Comparison of ENCODE assay signal across 24 cellular contexts in genomic region chr16:77431131-77431670, GRCh38. TPM values are rescaled to one million over a fixed set of nuclear protein-coding genes. Genes with fewer than 3 reads are reported as not detected.
DNase-seq lines count a peak whose midpoint lies in the region; ATAC-seq and TF ChIP-seq lines count a peak whose summit lies in the region.
"Had no signal": no experiment of that assay in that cellular context is flagged by ENCODE, and none has a peak within 500 bp of the region (broad histone marks: within the 10 kb centered on the region; RNA-seq: fewer than 3 reads in every experiment).

No MANE protein-coding gene starts in this region.

- POLR2A ChIA-PET in HEK293 (lab: Yijun Ruan, JAX) = no interaction called here

- H3K36me3 ChIP-seq in HEK293 (ENCODE audit: control insufficient read depth in 2 of 2, insufficient read depth in 1 of 2, low read length in 2 of 2) (no peaks in the 10 kb centered on the region), parathyroid adenoma (ENCODE audit: control insufficient read depth, insufficient read depth, low read length) (no peaks in the 10 kb centered on the region)
- H3K36me3 ChIP-seq: brain microvascular endothelial cell, HAP-1, lower lobe of right lung had no signal

- H3K4me1 ChIP-seq in HEK293 (ENCODE audit: control insufficient read depth, insufficient read depth, low read length) (no peaks in the 10 kb centered on the region), parathyroid adenoma (no peaks in the 10 kb centered on the region)
- H3K4me1 ChIP-seq: HAP-1, lower lobe of right lung had no signal

- H3K4me2 ChIP-seq in parathyroid adenoma (ENCODE audit: low read length) = peak overlapping the region; percentile 45

- ATAC-seq in HG03342 (IDR thresholded peaks at IDR 0.05; ENCODE audit: unreplicated experiment) = no peak
- ATAC-seq: lower lobe of right lung, right cardiac atrium had no signal

- no peak overlapping the region for H2AFZ ChIP-seq in parathyroid adenoma

- DNase-seq in AG08395 (ENCODE audit: low spot score) (peak; percentile 9), dermis blood vessel endothelial cell (peak; percentile 85), HuH-7.5 (ENCODE audit: low spot score) (no peak), epidermal melanocyte (ENCODE audit: insufficient read length, low spot score) (no peak)
- DNase-seq: activated CD4-positive, alpha-beta T cell treated with anti-CD3 and anti-CD28 coated beads, Interleukin-2, amount 10 ng/mL, durations not matched to agents 24 days and 14 days; activated naive CD8-positive, alpha-beta T cell treated with anti-CD3 and anti-CD28 coated beads, Interleukin-2, amount 10 ng/mL, durations not matched to agents 7 days and 5 days; brain microvascular endothelial cell; cortex of kidney; foreskin fibroblast; hippocampal formation; islet precursor cell; lower lobe of right lung; NCI-H1417; NCI-H2107; NCI-H526 treated with DMSO at 0.1 percent for 48 hours; right cardiac atrium; SHP77 treated with DMSO at 0.1 percent for 48 hours; stimulated activated CD8-positive, alpha-beta memory T cell treated with anti-CD3 and anti-CD28 coated beads, Interleukin-4, amount 100 ng/mL, for 48 hours had no signal

- H3K27me3 ChIP-seq in parathyroid adenoma (ENCODE audit: control insufficient read depth, insufficient read depth, low read length) = no peaks in the 10 kb centered on the region

- H3K9me3 ChIP-seq in HEK293 (ENCODE audit: control insufficient read depth, insufficient read depth, low read depth, low read length) = no peaks in the 10 kb centered on the region
- H3K9me3 ChIP-seq in parathyroid adenoma (ENCODE audit: control insufficient read depth, low read length) = no peaks in the 10 kb centered on the region
- H3K9me3 ChIP-seq: HAP-1, lower lobe of right lung had no signal

- H3K27ac ChIP-seq in HEK293 (ENCODE audit: extremely low read depth, low read depth, low read length) = no peak overlapping the region
- H3K27ac ChIP-seq in parathyroid adenoma = no peak overlapping the region
- H3K27ac ChIP-seq: brain microvascular endothelial cell, lower lobe of right lung had no signal

- no peaks in the 10 kb centered on the region for H3K79me2 ChIP-seq in parathyroid adenoma

- no peak overlapping the region for H3K9ac ChIP-seq in parathyroid adenoma

- CTCF ChIA-PET in HEK293 (lab: Yijun Ruan, JAX) = interaction anchor here (0.7 to 1.3 kb wide), 3 partner anchors 16 to 417 kb away, joined by 3 to 4 read pairs (median 3); no protein-coding TSS in a partner anchor

- TF ChIP-seq CTCF in HEK293 (tag by site-specific recombination; IDR thresholded peaks at IDR 0.05) (no peak), parathyroid adenoma (IDR thresholded peaks at IDR 0.05) (no peak)

- H3K4me3 ChIP-seq in HEK293 (ENCODE audit: low read depth, low read length) (no peak overlapping the region), parathyroid adenoma (ENCODE audit: low read depth, low read length) (no peak overlapping the region)
- H3K4me3 ChIP-seq: HAP-1, lower lobe of right lung had no signal

TF ChIP-seq in HEK293, 187 proteins besides CTCF, POLR2A, EP300 and RAD21:
- TF ChIP-seq, protein P1, sequence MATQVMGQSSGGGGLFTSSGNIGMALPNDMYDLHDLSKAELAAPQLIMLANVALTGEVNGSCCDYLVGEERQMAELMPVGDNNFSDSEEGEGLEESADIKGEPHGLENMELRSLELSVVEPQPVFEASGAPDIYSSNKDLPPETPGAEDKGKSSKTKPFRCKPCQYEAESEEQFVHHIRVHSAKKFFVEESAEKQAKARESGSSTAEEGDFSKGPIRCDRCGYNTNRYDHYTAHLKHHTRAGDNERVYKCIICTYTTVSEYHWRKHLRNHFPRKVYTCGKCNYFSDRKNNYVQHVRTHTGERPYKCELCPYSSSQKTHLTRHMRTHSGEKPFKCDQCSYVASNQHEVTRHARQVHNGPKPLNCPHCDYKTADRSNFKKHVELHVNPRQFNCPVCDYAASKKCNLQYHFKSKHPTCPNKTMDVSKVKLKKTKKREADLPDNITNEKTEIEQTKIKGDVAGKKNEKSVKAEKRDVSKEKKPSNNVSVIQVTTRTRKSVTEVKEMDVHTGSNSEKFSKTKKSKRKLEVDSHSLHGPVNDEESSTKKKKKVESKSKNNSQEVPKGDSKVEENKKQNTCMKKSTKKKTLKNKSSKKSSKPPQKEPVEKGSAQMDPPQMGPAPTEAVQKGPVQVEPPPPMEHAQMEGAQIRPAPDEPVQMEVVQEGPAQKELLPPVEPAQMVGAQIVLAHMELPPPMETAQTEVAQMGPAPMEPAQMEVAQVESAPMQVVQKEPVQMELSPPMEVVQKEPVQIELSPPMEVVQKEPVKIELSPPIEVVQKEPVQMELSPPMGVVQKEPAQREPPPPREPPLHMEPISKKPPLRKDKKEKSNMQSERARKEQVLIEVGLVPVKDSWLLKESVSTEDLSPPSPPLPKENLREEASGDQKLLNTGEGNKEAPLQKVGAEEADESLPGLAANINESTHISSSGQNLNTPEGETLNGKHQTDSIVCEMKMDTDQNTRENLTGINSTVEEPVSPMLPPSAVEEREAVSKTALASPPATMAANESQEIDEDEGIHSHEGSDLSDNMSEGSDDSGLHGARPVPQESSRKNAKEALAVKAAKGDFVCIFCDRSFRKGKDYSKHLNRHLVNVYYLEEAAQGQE (tag by site-specific recombination; IDR thresholded peaks at IDR 0.05) = peak; percentile 62; the same call in 1 of the 2 replicates
- no peak for TF ChIP-seq ZNF548 (tag by site-specific recombination; IDR thresholded peaks at IDR 0.05)

RNA-seq across cellular contexts. Expression of gene ADAMTS18, which starts 3.6 kb away (rescaled TPM):
- 64.5 and 89.3 TPM in 2 replicates for total RNA-seq in dermis blood vessel endothelial cell
- total RNA-seq: activated CD4-positive, alpha-beta T cell treated with anti-CD3 and anti-CD28 coated beads, Interleukin-2, amount 10 ng/mL, durations not matched to agents 24 days and 14 days; activated naive CD8-positive, alpha-beta T cell treated with anti-CD3 and anti-CD28 coated beads, Interleukin-2, amount 10 ng/mL, durations not matched to agents 7 days and 5 days; activated T-helper 2 cell treated with anti-CD3 and anti-CD28 coated beads, Interferon-gamma antibody, Interleukin-2, Interleukin-4, amounts not matched to agents 10 μg/mL and 5 μg/mL and 100 μg/mL, durations not matched to agents 14 hours and 24 hours and 36 hours; right cardiac atrium; T-helper 1 cell treated with Interleukin-12 subunit alpha and Interleukin-12 subunit beta and Interleukin-4 antibody, amounts not matched to agents 30 ng/mL and 1 ng/mL, for 36 hours had no signal

Comparison
In these comparisons a context has a peak if more than half of its experiments do, and no peak if none do; other contexts are left out.
1. DNase-seq: peak in AG08395 (single experiment) and dermis blood vessel endothelial cell (single experiment); none in HuH-7.5 (single experiment) and epidermal melanocyte (single experiment).